In genomic region chr18:12659904-12660605, GRCh38 we compare ENCODE assay signal across 8 cellular contexts. TPM values are rescaled to one million over a fixed set of nuclear protein-coding genes. Genes with fewer than 3 reads are reported as not detected.
DNase-seq lines count a peak whose midpoint lies in the region; ATAC-seq and TF ChIP-seq lines count a peak whose summit lies in the region.

No MANE protein-coding gene starts in this region.

- DNase-seq in right atrium auricular region (ENCODE audit: low spot score) (no peak), left cardiac atrium (no peak), NCI-H1048 (lab: John Stamatoyannopoulos, UW) (peak; percentile 7), T-helper 9 cell (peak; percentile 7), dorsolateral prefrontal cortex (peak in 3 of 10 donors; percentile 34 to 53 (median 53)), mucosa of gallbladder (ENCODE audit: low spot score) (peak; percentile 70), T1000 (lab: John Stamatoyannopoulos, UW) (no peak)

- no peaks in the 10 kb centered on the region for H3K9me3 ChIP-seq in right atrium auricular region

- no peak overlapping the region for H3K27ac ChIP-seq in right atrium auricular region
- peak overlapping the region in 11 of 59 donors; percentile 10 to 99 (median 90) for H3K27ac ChIP-seq in dorsolateral prefrontal cortex

- intact Hi-C loops in left cardiac atrium (cut with DNase I) (loop anchor here (2.0 to 10.0 kb wide), 3 partner anchors 138 to 269 kb away; no protein-coding TSS in a partner anchor), dorsolateral prefrontal cortex (cut with DNase I) (loop anchor here (2.0 to 5.0 kb wide), 7 partner anchors 42 to 287 kb away; partner anchors contain the start of genes PRELID3A (in 2 of the 2), AFG3L2 (in 1 of the 2), CEP76 (in 1 of the 2) and PSMG2 (in 1 of the 2))

- peaks cover 0 to 26% of the 10 kb centered on the region in 2 donors for H3K4me1 ChIP-seq in right atrium auricular region

- H3K27me3 ChIP-seq in right atrium auricular region, result no peaks in the 10 kb centered on the region
- H3K27me3 ChIP-seq in dorsolateral prefrontal cortex, result no peaks in the 10 kb centered on the region

- ATAC-seq in left cardiac atrium (no peak), HG02610 (IDR thresholded peaks at IDR 0.05; ENCODE audit: unreplicated experiment) (no peak)

- no peaks in the 10 kb centered on the region for H3K36me3 ChIP-seq in right atrium auricular region

- H3K4me3 ChIP-seq in right atrium auricular region (no peak overlapping the region), dorsolateral prefrontal cortex (peak overlapping the region in 8 of 59 donors; percentile 0 to 89 (median 82))

- TF ChIP-seq CTCF in right atrium auricular region (IDR thresholded peaks at IDR 0.05) (peak; percentile 68 to 90), dorsolateral prefrontal cortex (IDR thresholded peaks at IDR 0.05 in 54 of 56, conservative IDR thresholded peaks at IDR 0.05 in 2 of 56; ENCODE audit: low read depth in 1 of 56, partially characterized antibody in 56 of 56) (peak; percentile 84 to 99 (median 94))

RNA-seq across cellular contexts. Expression of gene SPIRE1, which starts 2.1 kb away (rescaled TPM):
- total RNA-seq in right atrium auricular region (10 to 100 TPM; 34.7 to 42.9 TPM), left cardiac atrium (10 to 100 TPM; 31.5 to 46.4 TPM), dorsolateral prefrontal cortex (100 to 1,000 TPM in 99 of 120 experiments, 10 to 100 TPM in 21; 76.6 to 170 (median 113) TPM), mucosa of gallbladder (17.8 TPM)

RNA-seq across cellular contexts. Expression of gene CEP76, which starts 42.5 kb away (rescaled TPM):
- total RNA-seq in right atrium auricular region, result 1 to 10 TPM; 3.1 to 4.4 TPM
- 1 to 10 TPM; 3.9 to 5.7 TPM for total RNA-seq in left cardiac atrium
- 10 to 100 TPM in 67 of 120 experiments, 1 to 10 TPM in 53; 5.4 to 17.5 (median 10.4) TPM for total RNA-seq in dorsolateral prefrontal cortex
- 3.7 TPM for total RNA-seq in mucosa of gallbladder

RNA-seq across cellular contexts. Expression of gene PSMG2, which starts 42.8 kb away (rescaled TPM):
- total RNA-seq in right atrium auricular region (10 to 100 TPM; 37.7 to 46.0 TPM), left cardiac atrium (10 to 100 TPM; 43.8 to 45.9 TPM), dorsolateral prefrontal cortex (10 to 100 TPM; 46.0 to 79.5 (median 56.9) TPM), mucosa of gallbladder (61.5 TPM)

Comparison
In these comparisons a context has a peak if more than half of its experiments do, and no peak if none do; other contexts are left out.
1. DNase-seq: peak in NCI-H1048 (single experiment), T-helper 9 cell (single experiment) and mucosa of gallbladder (single experiment); none in right atrium auricular region (single experiment), left cardiac atrium (single experiment) and T1000 (single experiment).